14 cellular contexts compared by ENCODE assay signal in genomic region chr6:166167258-166167731, GRCh38. TPM values are rescaled to one million over a fixed set of nuclear protein-coding genes. Genes with fewer than 3 reads are reported as not detected.
DNase-seq lines count a peak whose midpoint lies in the region; ATAC-seq and TF ChIP-seq lines count a peak whose summit lies in the region.
"Had no signal": no experiment of that assay in that cellular context is flagged by ENCODE, and none has a peak within 500 bp of the region (broad histone marks: within the 10 kb centered on the region; RNA-seq: fewer than 3 reads in every experiment).

No MANE protein-coding gene starts in this region.

- H3K9me3 Mint-ChIP-seq in brain, result peaks cover 0 to 6% (median 2%) of the 10 kb centered on the region in 5 experiments
- no peaks in the 10 kb centered on the region for H3K9me3 Mint-ChIP-seq in mesothelial cell of epicardium
- H3K9me3 Mint-ChIP-seq: activated naive CD4-positive, alpha-beta T cell treated with anti-CD3 and anti-CD28 coated beads, Interleukin-2, amount 10 ng/mL, durations not matched to agents 7 days and 5 days had no signal

- H3K36me3 Mint-ChIP-seq in brain (no peaks in the 10 kb centered on the region), mesothelial cell of epicardium (no peaks in the 10 kb centered on the region)
- H3K36me3 Mint-ChIP-seq: CD4-positive, alpha-beta memory T cell had no signal

- peak overlapping the region; percentile 55 to 78 (median 58) for H3K4me3 Mint-ChIP-seq in brain
- peak overlapping the region; percentile 26 for H3K4me3 Mint-ChIP-seq in mesothelial cell of epicardium
- H3K4me3 Mint-ChIP-seq: activated naive CD4-positive, alpha-beta T cell treated with anti-CD3 and anti-CD28 coated beads, Interleukin-2, amount 10 ng/mL, durations not matched to agents 7 days and 5 days had no signal

- ATAC-seq in GM18867 (IDR thresholded peaks at IDR 0.05; ENCODE audit: unreplicated experiment) (peak; percentile 5), HG03354 (IDR thresholded peaks at IDR 0.05; ENCODE audit: poor library complexity, severe bottlenecking, unreplicated experiment) (no peak)
- ATAC-seq: Right ventricle myocardium inferior had no signal

- no peak overlapping the region for H3K27ac Mint-ChIP-seq in brain
- H3K27ac Mint-ChIP-seq in mesothelial cell of epicardium, result no peak overlapping the region
- H3K27ac Mint-ChIP-seq: activated naive CD4-positive, alpha-beta T cell treated with anti-CD3 and anti-CD28 coated beads, Interleukin-2, amount 10 ng/mL, durations not matched to agents 7 days and 5 days; CD4-positive, alpha-beta memory T cell had no signal

- H3K27me3 Mint-ChIP-seq in brain, result peaks cover 53% of the 10 kb centered on the region
- H3K27me3 Mint-ChIP-seq in mesothelial cell of epicardium (ENCODE audit: low read depth), result peaks cover 54% of the 10 kb centered on the region

- TF ChIP-seq CTCF in brain (conservative IDR thresholded peaks at IDR 0.05) (no peak), mesothelial cell of epicardium (IDR thresholded peaks at IDR 0.05; ENCODE audit: unreplicated experiment) (no peak)

- H3K4me1 Mint-ChIP-seq in brain (peaks cover 32% of the 10 kb centered on the region), mesothelial cell of epicardium (peaks cover 16% of the 10 kb centered on the region)

- DNase-seq in DMS79 (lab: John Stamatoyannopoulos, UW) (peak; percentile 7), mesothelial cell of epicardium (ENCODE audit: low spot score in 2 of 2, unreplicated experiment in 2 of 2) (no peak), NCI-H187 (lab: John Stamatoyannopoulos, UW) (no peak), NCI-H82 (lab: John Stamatoyannopoulos, UW) (no peak), anterior cingulate cortex (lab: John Stamatoyannopoulos, UW) (no peak)
- DNase-seq: activated naive CD4-positive, alpha-beta T cell treated with anti-CD3 and anti-CD28 coated beads, Interleukin-2, amount 10 ng/mL, durations not matched to agents 7 days and 5 days; CD4-positive, alpha-beta memory T cell; NCI-H1092 had no signal

RNA-seq across cellular contexts. Expression of gene TBXT, which starts 0.4 kb away (rescaled TPM):
- polyA plus RNA-seq in brain (ENCODE audit: insufficient read depth, low read depth, low replicate concordance), result not detected
- not detected in 3 replicates for total RNA-seq in mesothelial cell of epicardium
- total RNA-seq: activated CD8-positive, alpha-beta memory T cell treated with anti-CD3 and anti-CD28 coated beads for 36 hours; CD4-positive, alpha-beta memory T cell; Right ventricle myocardium inferior; temporal lobe had no signal
- polyA plus RNA-seq: CD4-positive, alpha-beta memory T cell had no signal
